21 cellular contexts compared by ENCODE assay signal in the genomic region with DNA sequence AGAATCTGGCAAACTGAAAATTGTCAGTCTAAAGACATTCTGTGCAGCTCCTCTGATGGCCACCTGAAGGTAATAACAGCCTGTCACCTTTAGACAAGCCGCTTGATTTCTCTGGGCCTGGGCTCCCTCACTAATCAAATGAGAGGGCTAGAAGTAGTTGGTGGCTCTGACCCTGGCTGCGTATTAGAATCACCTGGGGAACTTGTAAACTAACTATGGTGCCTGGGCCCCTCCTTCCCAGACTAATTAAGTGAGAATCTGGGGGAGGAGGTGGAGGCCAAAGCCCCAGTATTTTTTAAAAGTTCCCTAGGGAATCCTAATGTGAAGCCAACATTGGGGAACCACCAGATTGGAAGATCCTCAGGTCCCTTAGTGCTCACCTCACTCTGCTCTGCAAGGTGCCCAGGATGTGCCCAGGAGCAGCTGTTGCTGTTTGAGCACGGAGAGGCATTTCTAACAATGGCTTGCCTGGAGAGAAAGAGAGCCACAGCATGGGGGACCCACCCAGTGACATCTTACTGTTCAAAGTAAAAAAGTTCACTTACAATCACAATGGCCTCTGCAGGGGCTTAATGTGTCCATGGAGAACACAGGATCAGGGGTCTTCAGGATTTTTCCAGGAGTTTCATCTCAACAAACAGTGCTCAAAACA.
"Had no signal": no experiment of that assay in that cellular context is flagged by ENCODE, and none has a peak within 500 bp of the region (broad histone marks: within the 10 kb centered on the region; RNA-seq: fewer than 3 reads in every experiment).

No MANE protein-coding gene starts in this region.

- H3K27me3 ChIP-seq: tibial nerve had no signal

- H3K36me3 ChIP-seq: tibial nerve had no signal

- H3K27ac ChIP-seq: tibial nerve had no signal

- ATAC-seq: activated naive CD8-positive, alpha-beta T cell treated with anti-CD3 and anti-CD28 coated beads, Interleukin-2, amount 50 U/mL, for 24 hours; esophagus mucosa; left lobe of liver; naive thymus-derived CD4-positive, alpha-beta T cell; sciatic nerve; stimulated activated effector memory CD8-positive, alpha-beta T cell treated with anti-CD3 and anti-CD28 coated beads, Interleukin-12 subunit alpha, Interleukin-12 subunit beta, amount 100 ng/mL, for 72 hours; stimulated activated naive CD8-positive, alpha-beta T cell treated with anti-CD3 and anti-CD28 coated beads, Interleukin-15, amount 100 ng/mL, for 72 hours had no signal

- H3K4me3 ChIP-seq: lung, tibial nerve had no signal

- DNase-seq: activated CD4-positive, alpha-beta memory T cell treated with anti-CD3 and anti-CD28 coated beads, Interleukin-2, amount 10 ng/mL, durations not matched to agents 7 days and 5 days; activated CD4-positive, alpha-beta T cell treated with anti-CD3 and anti-CD28 coated beads for 48 hours; activated CD4-positive, CD25-positive, alpha-beta regulatory T cell; activated effector memory CD4-positive, alpha-beta T cell treated with anti-CD3 and anti-CD28 coated beads, Interleukin-2, amount 50 U/mL, for 16 hours; activated naive CD4-positive, alpha-beta T cell treated with anti-CD3 and anti-CD28 coated beads, Interleukin-2, amount 10 ng/mL, durations not matched to agents 7 days and 5 days; activated naive CD8-positive, alpha-beta T cell treated with anti-CD3 and anti-CD28 coated beads, Interleukin-2, amount 50 U/mL, for 24 hours; activated T-cell treated with anti-CD3 and anti-CD28 coated beads for 4 hours; effector CD8-positive, alpha-beta T cell; foreskin melanocyte; immature natural killer cell; naive thymus-derived CD4-positive, alpha-beta T cell; small intestine; stimulated activated CD4-positive, alpha-beta T cell treated with anti-CD3 and anti-CD28 coated beads, Interleukin-2, amount 100 ng/mL, for 24 hours; stimulated activated naive CD8-positive, alpha-beta T cell treated with anti-CD3 and anti-CD28 coated beads, Interleukin-15, amount 100 ng/mL, for 72 hours; T1000 had no signal
